ENCODE assay signal across 5 cellular contexts in the genomic region with DNA sequence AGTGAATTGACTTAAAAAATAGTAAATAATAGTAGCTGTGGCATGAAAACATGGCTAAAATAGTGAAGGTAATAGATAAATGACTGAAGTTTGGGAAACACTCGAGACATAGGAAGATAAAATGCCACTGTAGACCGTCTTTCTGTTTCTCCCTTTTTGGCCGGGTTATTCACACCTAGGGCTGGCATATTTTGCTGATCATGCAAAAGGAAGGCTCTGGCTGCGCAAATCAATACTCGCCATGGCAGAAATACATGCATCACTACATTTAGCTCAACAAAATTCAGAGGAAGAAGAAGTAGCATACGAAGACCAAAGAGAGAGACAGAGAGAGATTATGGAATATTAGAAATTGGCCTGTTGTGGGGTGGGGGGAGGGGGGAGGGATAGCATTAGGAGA.
"Had no signal": no experiment of that assay in that cellular context is flagged by ENCODE, and none has a peak within 500 bp of the region (broad histone marks: within the 10 kb centered on the region; RNA-seq: fewer than 3 reads in every experiment).

No MANE protein-coding gene starts in this region.

- H3K9ac ChIP-seq: KMS-11 had no signal

- DNase-seq: KBM-7, KG1 had no signal

- H3K27ac ChIP-seq: HL-60, KMS-11 had no signal

- FAIRE-seq: HTR-8/SVneo had no signal

- H3K4me2 ChIP-seq: KMS-11 had no signal
